Comparison of ENCODE assay signal across 1 cellular context in the genomic region with DNA sequence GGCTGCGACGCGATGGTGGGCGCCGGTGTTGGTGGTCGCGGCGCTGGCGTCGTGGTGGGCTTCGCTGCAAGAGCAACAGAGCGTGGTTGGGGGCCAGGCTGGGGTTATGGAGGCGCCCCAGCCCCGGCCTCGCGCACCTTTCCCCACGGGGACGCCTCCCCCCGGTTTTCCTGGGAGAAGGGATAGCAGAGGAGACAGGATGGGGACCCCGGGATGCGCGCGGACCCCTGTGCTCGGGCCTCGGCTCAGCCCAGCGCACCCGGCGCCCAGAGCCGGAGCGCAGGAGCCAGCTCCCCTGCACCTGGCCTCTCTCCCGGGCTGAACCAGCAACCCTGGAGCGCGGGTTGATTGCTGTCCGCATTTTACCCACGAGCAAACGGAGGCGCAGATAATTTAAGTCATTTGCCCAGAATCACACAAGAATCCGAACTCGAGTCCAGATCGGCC.
TF ChIP-seq lines count a peak whose summit lies in the region.

No MANE protein-coding gene starts in this region.

TF ChIP-seq in HepG2, 621 proteins besides CTCF, POLR2A, EP300 and RAD21:
- TF ChIP-seq MIER2 (CRISPR knock-in tag; IDR thresholded peaks at IDR 0.05) (no peak), CHD4 (IDR thresholded peaks at IDR 0.05; ENCODE audit: borderline replicate concordance, low read length) (0 out of 2 replicates have a peak, but pooled peaks have one; percentile 48)
